ENCODE assay signal across 1 cellular context in the genomic region with DNA sequence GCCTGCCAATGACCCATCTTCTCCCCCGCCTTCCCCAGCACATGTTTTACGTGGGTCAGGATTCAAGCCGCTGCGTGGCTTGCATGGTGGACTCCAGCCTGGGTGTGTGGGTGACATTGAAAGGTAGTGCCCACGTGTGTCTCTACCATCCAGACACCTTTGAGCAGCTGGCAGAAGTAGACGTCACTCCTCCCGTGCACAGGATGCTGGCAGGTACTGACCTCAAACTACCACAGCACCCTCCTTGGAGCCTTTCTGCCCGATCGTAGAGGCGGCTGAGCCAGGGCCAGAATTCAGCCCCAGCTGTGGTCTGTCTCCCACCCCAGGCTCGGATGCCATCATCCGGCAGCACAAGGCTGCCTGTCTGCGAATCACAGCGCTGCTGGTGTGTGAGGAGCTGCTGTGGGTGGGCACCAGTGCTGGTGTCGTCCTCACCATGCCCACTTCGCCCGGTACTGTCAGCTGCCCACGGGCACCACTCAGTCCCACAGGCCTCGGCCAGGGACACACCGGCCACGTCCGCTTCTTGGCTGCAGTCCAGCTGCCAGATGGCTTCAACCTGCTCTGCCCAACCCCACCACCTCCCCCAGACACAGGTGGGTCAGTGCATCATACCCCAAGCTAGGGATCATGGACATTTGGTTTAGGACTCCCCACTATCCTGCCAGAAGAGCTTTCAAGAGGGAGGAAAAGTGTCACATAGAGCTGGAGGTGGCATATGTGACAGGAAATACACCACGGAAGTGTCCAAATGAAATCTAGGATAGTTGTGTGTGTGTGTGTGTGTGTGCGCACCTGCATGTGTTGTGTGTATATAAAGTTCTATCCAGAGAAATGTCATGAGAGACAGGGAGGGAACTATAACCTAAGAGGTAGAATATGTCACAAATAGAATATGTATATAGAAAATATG.
TF ChIP-seq lines count a peak whose summit lies in the region.

No MANE protein-coding gene starts in this region.

TF ChIP-seq in K562, 482 proteins besides CTCF, POLR2A, EP300 and RAD21:
- TF ChIP-seq SUPT5H (IDR thresholded peaks at IDR 0.05) (no peak), TBL1XR1 (IDR thresholded peaks at IDR 0.05; ENCODE audit: low read length in 2 of 2) (no peak), NFIC (IDR thresholded peaks at IDR 0.05) (peak; percentile 46; the same call in 1 of the 2 replicates)
TF ChIP-seq in K562: peak in this region for 1.
